Comparison of ENCODE assay signal across 8 cellular contexts in the genomic region with DNA sequence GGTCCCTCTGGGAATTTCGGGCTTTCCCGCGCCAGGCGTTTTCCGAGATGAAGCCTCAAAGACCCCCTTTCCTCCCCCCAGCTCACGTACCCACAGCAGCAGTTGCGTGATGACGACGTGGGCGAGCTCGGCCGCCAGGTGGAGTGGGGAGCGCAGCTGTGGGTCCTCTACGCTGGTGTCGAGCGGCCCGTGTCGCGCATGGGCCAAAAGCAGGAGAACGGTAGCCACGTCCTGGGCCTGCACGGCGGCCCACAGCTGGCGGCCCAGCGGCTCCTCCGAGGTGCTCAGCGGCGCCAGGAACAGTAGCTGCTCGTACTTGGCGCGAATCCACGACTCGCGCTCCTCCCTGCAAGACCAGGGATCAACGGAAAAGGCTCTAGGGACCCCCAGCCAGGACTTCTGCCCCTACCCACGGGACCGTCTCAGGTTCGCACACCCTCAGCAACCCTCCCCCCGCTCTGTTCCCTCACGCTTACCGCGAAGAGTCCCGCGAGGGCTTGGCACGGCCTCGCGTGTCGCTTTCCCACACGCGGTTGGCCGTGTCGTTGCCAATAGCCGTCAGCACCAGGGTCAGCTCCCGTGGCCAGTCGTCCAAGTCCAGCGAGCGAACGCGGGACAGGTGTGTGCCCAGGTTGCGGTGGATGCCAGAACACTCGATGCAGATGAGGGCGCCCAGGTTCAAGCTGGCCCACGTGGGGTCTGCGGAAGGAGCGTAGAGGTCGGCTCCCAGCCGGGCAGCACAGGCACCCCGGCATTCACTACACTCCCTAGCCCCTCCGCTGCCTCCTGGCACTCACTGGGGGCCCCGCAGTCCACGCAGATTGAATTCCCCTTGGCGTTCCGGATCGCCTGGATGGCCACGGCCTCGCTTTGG. TPM values are rescaled to one million over a fixed set of nuclear protein-coding genes. Genes with fewer than 3 reads are reported as not detected.
DNase-seq lines count a peak whose midpoint lies in the region; ATAC-seq and TF ChIP-seq lines count a peak whose summit lies in the region.

No MANE protein-coding gene starts in this region.

- WGBS in gastroesophageal sphincter (ENCODE audit: low coverage in 1 of 2), 2 donors = no CpG with 5 or more reads among the region's 76 CpGs

- H3K4me3 ChIP-seq in gastroesophageal sphincter = peak overlapping the region; percentile 12 to 74
- peak overlapping the region; percentile 20 for H3K4me3 ChIP-seq in parathyroid adenoma (ENCODE audit: low read depth, low read length)

- no peak for TF ChIP-seq POLR2A in gastroesophageal sphincter (IDR thresholded peaks at IDR 0.05)

- H3K9me3 ChIP-seq in gastroesophageal sphincter (no peaks in the 10 kb centered on the region), parathyroid adenoma (ENCODE audit: control insufficient read depth, low read length) (no peaks in the 10 kb centered on the region)

- in situ Hi-C loops in Caki2 (cut with HindIII; ENCODE audit: low pct_unique_long_range_greater_than_20kb, low sequenced_read_pairs) = no loop called here

- H3K36me3 ChIP-seq in gastroesophageal sphincter (peaks cover 0 to under 1% of the 10 kb centered on the region in 2 donors), parathyroid adenoma (ENCODE audit: control insufficient read depth, insufficient read depth, low read length) (no peaks in the 10 kb centered on the region)

- H3K27ac ChIP-seq in gastroesophageal sphincter = peak overlapping the region in 2 of 4 donors; percentile 54 to 74
- peak overlapping the region; percentile 70 for H3K27ac ChIP-seq in parathyroid adenoma

- H3K9ac ChIP-seq in parathyroid adenoma = no peak overlapping the region

- no peak for TF ChIP-seq EP300 in gastroesophageal sphincter (IDR thresholded peaks at IDR 0.05)

- ATAC-seq in gastroesophageal sphincter = peak; percentile 34
- ATAC-seq in HG02610 (IDR thresholded peaks at IDR 0.05; ENCODE audit: unreplicated experiment) = no peak
- no peak for ATAC-seq in HG02973 (IDR thresholded peaks at IDR 0.05; ENCODE audit: unreplicated experiment)

- peak overlapping the region; percentile 86 for H2AFZ ChIP-seq in parathyroid adenoma

- H3K27me3 ChIP-seq in gastroesophageal sphincter (peaks cover 70% of the 10 kb centered on the region), parathyroid adenoma (ENCODE audit: control insufficient read depth, insufficient read depth, low read length) (peaks cover 3% of the 10 kb centered on the region)

- DNase-seq in Caki2 (ENCODE audit: low read depth) (peak; percentile 57), putamen (ENCODE audit: low spot score) (no peak)
- no peak for DNase-seq in activated naive CD4-positive, alpha-beta T cell treated with Interleukin-2 at 50 U/mL for 16 hours

- peak overlapping the region; percentile 57 for H3K4me2 ChIP-seq in parathyroid adenoma (ENCODE audit: low read length)

- H3K79me2 ChIP-seq in parathyroid adenoma = no peaks in the 10 kb centered on the region

- H3K4me1 ChIP-seq in gastroesophageal sphincter (peaks cover 0 to 28% (median 4%) of the 10 kb centered on the region in 3 donors), parathyroid adenoma (peaks cover 8% of the 10 kb centered on the region)

- TF ChIP-seq CTCF in gastroesophageal sphincter (IDR thresholded peaks at IDR 0.05) (peak in 3 of 4 experiments; percentile 44 to 47 (median 46)), parathyroid adenoma (IDR thresholded peaks at IDR 0.05) (peak; percentile 47)

TF ChIP-seq in PFSK-1, 5 proteins besides CTCF, POLR2A, EP300 and RAD21:
- TF ChIP-seq, protein P1, sequence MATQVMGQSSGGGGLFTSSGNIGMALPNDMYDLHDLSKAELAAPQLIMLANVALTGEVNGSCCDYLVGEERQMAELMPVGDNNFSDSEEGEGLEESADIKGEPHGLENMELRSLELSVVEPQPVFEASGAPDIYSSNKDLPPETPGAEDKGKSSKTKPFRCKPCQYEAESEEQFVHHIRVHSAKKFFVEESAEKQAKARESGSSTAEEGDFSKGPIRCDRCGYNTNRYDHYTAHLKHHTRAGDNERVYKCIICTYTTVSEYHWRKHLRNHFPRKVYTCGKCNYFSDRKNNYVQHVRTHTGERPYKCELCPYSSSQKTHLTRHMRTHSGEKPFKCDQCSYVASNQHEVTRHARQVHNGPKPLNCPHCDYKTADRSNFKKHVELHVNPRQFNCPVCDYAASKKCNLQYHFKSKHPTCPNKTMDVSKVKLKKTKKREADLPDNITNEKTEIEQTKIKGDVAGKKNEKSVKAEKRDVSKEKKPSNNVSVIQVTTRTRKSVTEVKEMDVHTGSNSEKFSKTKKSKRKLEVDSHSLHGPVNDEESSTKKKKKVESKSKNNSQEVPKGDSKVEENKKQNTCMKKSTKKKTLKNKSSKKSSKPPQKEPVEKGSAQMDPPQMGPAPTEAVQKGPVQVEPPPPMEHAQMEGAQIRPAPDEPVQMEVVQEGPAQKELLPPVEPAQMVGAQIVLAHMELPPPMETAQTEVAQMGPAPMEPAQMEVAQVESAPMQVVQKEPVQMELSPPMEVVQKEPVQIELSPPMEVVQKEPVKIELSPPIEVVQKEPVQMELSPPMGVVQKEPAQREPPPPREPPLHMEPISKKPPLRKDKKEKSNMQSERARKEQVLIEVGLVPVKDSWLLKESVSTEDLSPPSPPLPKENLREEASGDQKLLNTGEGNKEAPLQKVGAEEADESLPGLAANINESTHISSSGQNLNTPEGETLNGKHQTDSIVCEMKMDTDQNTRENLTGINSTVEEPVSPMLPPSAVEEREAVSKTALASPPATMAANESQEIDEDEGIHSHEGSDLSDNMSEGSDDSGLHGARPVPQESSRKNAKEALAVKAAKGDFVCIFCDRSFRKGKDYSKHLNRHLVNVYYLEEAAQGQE (IDR thresholded peaks at IDR 0.05; ENCODE audit: insufficient read depth in 1 of 2, low read depth in 2 of 2, low read length in 2 of 2) = peak; percentile 71 to 88
- TF ChIP-seq POLR2AphosphoS5 (IDR thresholded peaks at IDR 0.05; ENCODE audit: low read depth, low read length) (no peak), FOXP2 (optimal IDR thresholded peaks at IDR 0.05; ENCODE audit: borderline replicate concordance, extremely low read depth, extremely low read length, insufficient read depth) (peak; percentile 9), SIN3A (IDR thresholded peaks at IDR 0.05; ENCODE audit: borderline replicate concordance, insufficient read depth, low read length) (no peak), TAF1 (IDR thresholded peaks at IDR 0.05; ENCODE audit: borderline replicate concordance, insufficient read depth, low read length) (no peak)

RNA-seq across cellular contexts. Expression of a gene that starts 11.4 kb away (rescaled TPM):
- 0.46 and 1.1 TPM in 2 replicates for total RNA-seq in Caki2 (2014; rRNA removed; shearing (Covaris generic); ENCODE audit: low replicate concordance)
- 0.72 TPM for polyA plus RNA-seq in PFSK-1 (2012; ENCODE audit: insufficient read length, low read depth)
- total RNA-seq in gastroesophageal sphincter = 1 to 10 TPM; 1.6 to 4.2 (median 3.3) TPM

RNA-seq across cellular contexts. Expression of a gene that starts 17.7 kb away (rescaled TPM):
- total RNA-seq in Caki2 (2014; rRNA removed; shearing (Covaris generic); ENCODE audit: low replicate concordance) = 103 and 136 TPM in 2 replicates
- polyA plus RNA-seq in PFSK-1 (2012; ENCODE audit: insufficient read length, low read depth) = 7.2 TPM
- 10 to 100 TPM; 47.0 to 75.8 (median 53.2) TPM for total RNA-seq in gastroesophageal sphincter

RNA-seq across cellular contexts. Expression of a gene that starts 25.0 kb away (rescaled TPM):
- total RNA-seq in Caki2 (2014; rRNA removed; shearing (Covaris generic); ENCODE audit: low replicate concordance) = 463 and 654 TPM in 2 replicates
- 387 TPM for polyA plus RNA-seq in PFSK-1 (2012; ENCODE audit: insufficient read length, low read depth)
- 100 to 1,000 TPM in 2 of 4 donors, 10 to 100 TPM in 2; 56.7 to 107 (median 101) TPM for total RNA-seq in gastroesophageal sphincter

RNA-seq across cellular contexts. Expression of a gene that starts 27.8 kb away (rescaled TPM):
- 8.0 and 16.6 TPM in 2 replicates for total RNA-seq in Caki2 (2014; rRNA removed; shearing (Covaris generic); ENCODE audit: low replicate concordance)
- 20.5 TPM for polyA plus RNA-seq in PFSK-1 (2012; ENCODE audit: insufficient read length, low read depth)
- total RNA-seq in gastroesophageal sphincter = 10 to 100 TPM in 1 of 4 donors, 1 to 10 TPM in 3; 3.4 to 11.1 (median 7.9) TPM

RNA-seq across cellular contexts. Expression of a gene that starts 33.2 kb away (rescaled TPM):
- 185 and 187 TPM in 2 replicates for total RNA-seq in Caki2 (2014; rRNA removed; shearing (Covaris generic); ENCODE audit: low replicate concordance)
- polyA plus RNA-seq in PFSK-1 (2012; ENCODE audit: insufficient read length, low read depth) = 162 TPM
- total RNA-seq in gastroesophageal sphincter = 100 to 1,000 TPM; 161 to 235 (median 186) TPM
